ENCODE assay signal across 18 cellular contexts in genomic region chr6:1015819-1016218, GRCh38.
DNase-seq lines count a peak whose midpoint lies in the region; ATAC-seq, FAIRE-seq and TF ChIP-seq lines count a peak whose summit lies in the region.
"Had no signal": no experiment of that assay in that cellular context is flagged by ENCODE, and none has a peak within 500 bp of the region (broad histone marks: within the 10 kb centered on the region; RNA-seq: fewer than 3 reads in every experiment).

No MANE protein-coding gene starts in this region.

- peak; percentile 97 for ATAC-seq in HepG2
- ATAC-seq in right lobe of liver: no peak
- ATAC-seq in HG03196 (IDR thresholded peaks at IDR 0.05; ENCODE audit: unreplicated experiment): no peak

- 0 out of 2 replicates have a peak, but pooled peaks have one; percentile 43 for TF ChIP-seq RAD21 in HepG2 (CRISPR knock-in tag; IDR thresholded peaks at IDR 0.05)

- no peaks in the 10 kb centered on the region for H3K36me3 ChIP-seq in HepG2 (replicated peaks in 1 of 2; ENCODE audit: control insufficient read depth in 1 of 2, insufficient read depth in 2 of 2, low read length in 2 of 2)
- H3K36me3 ChIP-seq in right lobe of liver: no peaks in the 10 kb centered on the region
- H3K36me3 ChIP-seq: SJSA1, vagina had no signal

- no TSS peak for BruUV-seq in HepG2 (replicated peaks; lab: Mats Ljungman, UMichigan)

- H3K27ac ChIP-seq in HepG2 (ENCODE audit: extremely low read length, insufficient read depth, low read length): no peak overlapping the region
- no peak overlapping the region for H3K27ac ChIP-seq in right lobe of liver
- H3K27ac ChIP-seq: HL-60, SJSA1, vagina had no signal

- in situ Hi-C loops in HepG2 (cut with HindIII; ENCODE audit: extremely low pct_ligation_motif_present, low pct_unique_long_range_greater_than_20kb): no loop called here

- H3K4me3 ChIP-seq in HepG2 (replicated peaks in 1 of 3; ENCODE audit: insufficient read depth in 1 of 3, low read depth in 2 of 3, low read length in 3 of 3): no peak overlapping the region
- no peak overlapping the region for H3K4me3 ChIP-seq in right lobe of liver
- H3K4me3 ChIP-seq: SJSA1, vagina had no signal

- peaks cover 6% of the 10 kb centered on the region; the same call in 1 of the 2 replicates for H3K9me3 ChIP-seq in HepG2 (ENCODE audit: low read length)
- no peaks in the 10 kb centered on the region for H3K9me3 ChIP-seq in right lobe of liver
- H3K9me3 ChIP-seq: vagina had no signal

- H3K27me3 ChIP-seq in HepG2 (ENCODE audit: control insufficient read depth in 1 of 2, insufficient read depth in 2 of 2, low read length in 2 of 2): no peaks in the 10 kb centered on the region
- no peaks in the 10 kb centered on the region for H3K27me3 ChIP-seq in right lobe of liver
- H3K27me3 ChIP-seq: vagina had no signal

- H4K20me1 ChIP-seq in HepG2 (ENCODE audit: insufficient read depth, low read length): no peaks in the 10 kb centered on the region

- CTCF ChIA-PET in HepG2 (lab: Yijun Ruan, JAX; ENCODE audit: low intra/inter-chr PET ratio, low total read pairs): no interaction called here

- H3K9ac ChIP-seq in HepG2 (ENCODE audit: insufficient read depth, low read depth, low read length): no peak overlapping the region

- TF ChIP-seq POLR2A in HepG2 (IDR thresholded peaks at IDR 0.05; ENCODE audit: insufficient read depth in 1 of 2, low read depth in 2 of 2, low read length in 2 of 2) (no peak), right lobe of liver (IDR thresholded peaks at IDR 0.05) (no peak)

- H3K4me1 ChIP-seq in HepG2 (ENCODE audit: insufficient read depth, low read length) (no peaks in the 10 kb centered on the region), right lobe of liver (no peaks in the 10 kb centered on the region)

- POLR2A ChIA-PET in HepG2 (lab: Yijun Ruan, JAX): interaction anchor here (0.6 to 1.0 kb wide), 2 partner anchors 39 to 295 kb away, joined by 3 read pairs; partner anchors contain the start of gene FOXQ1

- TF ChIP-seq EP300 in HepG2 (IDR thresholded peaks at IDR 0.05; ENCODE audit: low read depth in 2 of 2, low read length in 2 of 2) (no peak), HepG2 (CRISPR knock-in tag; IDR thresholded peaks at IDR 0.05; ENCODE audit: borderline replicate concordance) (no peak)

- TF ChIP-seq CTCF in HepG2 (CRISPR knock-in tag; IDR thresholded peaks at IDR 0.05): peak; percentile 17; the same call in 1 of the 2 replicates
- TF ChIP-seq CTCF in right lobe of liver (IDR thresholded peaks at IDR 0.05): no peak

- peak; percentile 75 for FAIRE-seq in HepG2 (lab: Jason Lieb, UNC)
- FAIRE-seq: bronchial epithelial cell had no signal

- intact Hi-C loops in HepG2 (cut with micrococcal nuclease; ENCODE audit: unreplicated experiment) (no loop called here), right lobe of liver (cut with DNase I) (no loop called here)

- DNase-seq in HepG2 (ENCODE audit: low spot score) (peak; percentile 64), right lobe of liver (no peak), NCI-H82 treated with DMSO at 0.1 percent for 48 hours (lab: John Stamatoyannopoulos, UW; ENCODE audit: unreplicated experiment) (peak; percentile 4), fibroblast of peridontal ligament (ENCODE audit: extremely low read depth) (peak; percentile 45), T-helper 1 cell (no peak), T1000 (lab: John Stamatoyannopoulos, UW) (no peak), DMS153 (lab: John Stamatoyannopoulos, UW) (no peak)
- DNase-seq: activated CD4-positive, CD25-positive, alpha-beta regulatory T cell treated with anti-CD3 and anti-CD28 coated beads, Interleukin-2, amount 50 U/mL, for 72 hours; AML-193; hypothalamus; NCI-H1105; NCI-H526; occipital lobe had no signal

- H3K4me2 ChIP-seq in HepG2 (ENCODE audit: low read depth, low read length): no peak overlapping the region

- H3K79me2 ChIP-seq in HepG2 (ENCODE audit: insufficient read depth, low read length): no peaks in the 10 kb centered on the region

- H2AFZ ChIP-seq in HepG2 (ENCODE audit: low read length): no peak overlapping the region

TF ChIP-seq in HepG2, 621 proteins besides CTCF, POLR2A, EP300 and RAD21:
- TF ChIP-seq XRCC5 (optimal IDR thresholded peaks at IDR 0.05; ENCODE audit: low read length) (peak; percentile 30), SAP130 (CRISPR knock-in tag; IDR thresholded peaks at IDR 0.05; ENCODE audit: low read depth) (no peak), DRAP1 (CRISPR knock-in tag; IDR thresholded peaks at IDR 0.05) (0 out of 2 replicates have a peak, but pooled peaks have one; percentile 16), TEAD3 (CRISPR knock-in tag; optimal IDR thresholded peaks at IDR 0.05; ENCODE audit: borderline replicate concordance) (peak; percentile 45), ZNF331 (CRISPR knock-in tag; IDR thresholded peaks at IDR 0.05) (0 out of 2 replicates have a peak, but pooled peaks have one; percentile 16), TBL1XR1 (IDR thresholded peaks at IDR 0.05; ENCODE audit: borderline replicate concordance, low read length, partially characterized antibody) (no peak), SMC3 (IDR thresholded peaks at IDR 0.05; ENCODE audit: low read length) (peak; percentile 55), ZMYM2 (CRISPR knock-in tag; IDR thresholded peaks at IDR 0.05) (no peak), STAG1 (CRISPR knock-in tag; IDR thresholded peaks at IDR 0.05) (peak; percentile 40)

Comparison
In these comparisons a context has a peak if more than half of its experiments do, and no peak if none do; other contexts are left out.
1. DNase-seq: peak in HepG2 (single experiment), NCI-H82 treated with DMSO at 0.1 percent for 48 hours (single experiment) and fibroblast of peridontal ligament (single experiment); none in right lobe of liver (0 of 3), T-helper 1 cell (0 of 5), T1000 (single experiment) and DMS153 (single experiment).